20 cellular contexts compared by ENCODE assay signal in the genomic region with DNA sequence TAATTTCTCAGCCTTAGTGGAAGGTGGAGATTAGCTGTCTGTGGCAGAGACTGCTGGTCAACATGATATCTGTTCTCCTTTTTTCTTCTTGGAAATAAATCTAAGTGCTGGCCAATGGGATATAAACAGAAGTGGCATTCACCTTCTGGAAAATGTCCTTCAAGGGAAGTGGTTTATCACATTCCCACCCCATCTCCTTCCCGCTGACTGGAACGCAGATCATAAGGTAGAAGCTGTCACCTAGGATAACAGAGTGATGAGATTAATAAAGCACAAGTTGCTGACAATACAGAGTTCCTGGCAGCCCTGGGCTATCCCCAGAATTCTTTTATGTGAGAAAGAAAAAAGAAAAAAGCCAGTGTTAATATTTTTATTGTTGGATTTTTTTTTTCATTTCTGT.
"Had no signal": no experiment of that assay in that cellular context is flagged by ENCODE, and none has a peak within 500 bp of the region (broad histone marks: within the 10 kb centered on the region; RNA-seq: fewer than 3 reads in every experiment).

No MANE protein-coding gene starts in this region.

- DNase-seq: Kasumi-1, MM.1S, NCI-H1092 treated with DMSO at 0.1 percent for 48 hours, NCI-H1436, NCI-H187, NCI-H2029, NCI-H2081 treated with DMSO at 0.1 percent for 48 hours, NCI-H2171, NCI-H446, NCI-H510A, NCI-H524 treated with DMSO at 0.1 percent for 48 hours, NCI-H69, NCI-H774, SHP77 had no signal

- ATAC-seq: K562, Panc1 had no signal

- H3K9me3 Mint-ChIP-seq: IgD-negative memory B cell had no signal

- H3K4me2 ChIP-seq: KMS-11 had no signal

- H3K27me3 Mint-ChIP-seq: IgD-negative memory B cell had no signal

- H3K9ac ChIP-seq: KMS-11 had no signal

- H3K27ac ChIP-seq: HL-60, KMS-11, RWPE1 had no signal

- H3K4me1 Mint-ChIP-seq: IgD-negative memory B cell had no signal

- H3K4me3 ChIP-seq: K562 had no signal

- H3K27ac Mint-ChIP-seq: IgD-negative memory B cell had no signal
